ENCODE assay signal across 8 cellular contexts in genomic region chr1:2801535-2802291, GRCh38. TPM values are rescaled to one million over a fixed set of nuclear protein-coding genes. Genes with fewer than 3 reads are reported as not detected.
A peak's percentile ranks its signal among the peaks of the same experiment; 100 is the strongest.
DNase-seq lines count a peak whose midpoint lies in the region; ATAC-seq and TF ChIP-seq lines count a peak whose summit lies in the region.

TSS of gene TTC34 (minus strand) at chr1:2801693. CDS start at chr1:2800827, 866 bp downstream.

- no peaks in the 10 kb centered on the region for H3K4me1 Mint-ChIP-seq in activated T-helper 1 cell treated with anti-CD3 and anti-CD28 coated beads, Interleukin-12 subunit alpha, Interleukin-12 subunit beta, Interleukin-2, Interleukin-4 antibody, amounts not matched to agents 30 ng/mL and 10 ng/mL and 1 ng/mL, durations not matched to agents 14 hours and 24 hours and 36 hours (ENCODE audit: low read depth)

- no peaks in the 10 kb centered on the region for H3K9me3 Mint-ChIP-seq in activated T-helper 1 cell treated with anti-CD3 and anti-CD28 coated beads, Interleukin-12 subunit alpha, Interleukin-12 subunit beta, Interleukin-2, Interleukin-4 antibody, amounts not matched to agents 30 ng/mL and 10 ng/mL and 1 ng/mL, durations not matched to agents 14 hours and 24 hours and 36 hours

- no peak within 1 kb of the TSS for H3K4me3 Mint-ChIP-seq in activated T-helper 1 cell treated with anti-CD3 and anti-CD28 coated beads, Interleukin-12 subunit alpha, Interleukin-12 subunit beta, Interleukin-2, Interleukin-4 antibody, amounts not matched to agents 30 ng/mL and 10 ng/mL and 1 ng/mL, durations not matched to agents 14 hours and 24 hours and 36 hours

- no peak within 1 kb of the TSS for H3K27ac Mint-ChIP-seq in activated T-helper 1 cell treated with anti-CD3 and anti-CD28 coated beads, Interleukin-12 subunit alpha, Interleukin-12 subunit beta, Interleukin-2, Interleukin-4 antibody, amounts not matched to agents 30 ng/mL and 10 ng/mL and 1 ng/mL, durations not matched to agents 14 hours and 24 hours and 36 hours

- intact Hi-C loops in activated T-helper 1 cell treated with anti-CD3 and anti-CD28 coated beads, Interleukin-12 subunit alpha, Interleukin-12 subunit beta, Interleukin-2, Interleukin-4 antibody, amounts not matched to agents 30 ng/mL and 10 ng/mL and 1 ng/mL, durations not matched to agents 14 hours and 24 hours and 36 hours (cut with micrococcal nuclease): no loop called here

- TF ChIP-seq CTCF in GM12864 (IDR thresholded peaks at IDR 0.05; ENCODE audit: low read depth, low read length, missing control alignments): peak; percentile 50
- no peak for TF ChIP-seq CTCF in foreskin fibroblast (IDR thresholded peaks at IDR 0.05; ENCODE audit: low read depth, low read length)

- ATAC-seq in GM18870 (IDR thresholded peaks at IDR 0.05; ENCODE audit: unreplicated experiment): no peak

- no peaks in the 10 kb centered on the region for H3K27me3 Mint-ChIP-seq in activated T-helper 1 cell treated with anti-CD3 and anti-CD28 coated beads, Interleukin-12 subunit alpha, Interleukin-12 subunit beta, Interleukin-2, Interleukin-4 antibody, amounts not matched to agents 30 ng/mL and 10 ng/mL and 1 ng/mL, durations not matched to agents 14 hours and 24 hours and 36 hours (ENCODE audit: insufficient read depth)

- H3K36me3 Mint-ChIP-seq in activated T-helper 1 cell treated with anti-CD3 and anti-CD28 coated beads, Interleukin-12 subunit alpha, Interleukin-12 subunit beta, Interleukin-2, Interleukin-4 antibody, amounts not matched to agents 30 ng/mL and 10 ng/mL and 1 ng/mL, durations not matched to agents 14 hours and 24 hours and 36 hours (ENCODE audit: low read depth): no peaks in the 10 kb centered on the region

- no peak within 1 kb of the TSS for H3K4me3 ChIP-seq in GM12864 (ENCODE audit: low read depth, low read length)
- no peak within 1 kb of the TSS for H3K4me3 ChIP-seq in foreskin fibroblast (ENCODE audit: low read depth in 1 of 2, low read length in 2 of 2)

- no peak for DNase-seq in GM12864 (ENCODE audit: low read depth)
- DNase-seq in NCI-H226: peak; percentile 9
- peak; percentile 29 for DNase-seq in activated T-helper 1 cell treated with anti-CD3 and anti-CD28 coated beads, Interleukin-12 subunit alpha, Interleukin-12 subunit beta, Interleukin-2, Interleukin-4 antibody, amounts not matched to agents 30 ng/mL and 10 ng/mL and 1 ng/mL, durations not matched to agents 14 hours and 24 hours and 36 hours (ENCODE audit: low spot score)
- DNase-seq in lung microvascular endothelial cell (ENCODE audit: low read depth in 2 of 2): peak; percentile 16 to 31
- DNase-seq in foreskin fibroblast: no peak
- no peak for DNase-seq in dedifferentiated amniotic fluid mesenchymal stem cell (ENCODE audit: extremely low spot score)
- no peak for DNase-seq in NCI-H146 (lab: John Stamatoyannopoulos, UW)

RNA-seq across cellular contexts. Expression of gene TTC34, which starts in this region (rescaled TPM):
- total RNA-seq in activated T-helper 1 cell treated with anti-CD3 and anti-CD28 coated beads, Interleukin-12 subunit alpha, Interleukin-12 subunit beta, Interleukin-2, Interleukin-4 antibody, amounts not matched to agents 30 ng/mL and 10 ng/mL and 1 ng/mL, durations not matched to agents 14 hours and 24 hours and 36 hours: 1.7 and 1.8 TPM in 2 replicates
- under 0.01 TPM in 2 replicates for total RNA-seq in lung microvascular endothelial cell

Comparison
In these comparisons a context has a peak if more than half of its experiments do, and no peak if none do; other contexts are left out.
1. Peak in DNase-seq in lung microvascular endothelial cell; RNA of the gene not detected or under 1 TPM.
2. DNase-seq: peak in NCI-H226 (single experiment) and activated T-helper 1 cell treated with anti-CD3 and anti-CD28 coated beads, Interleukin-12 subunit alpha, Interleukin-12 subunit beta, Interleukin-2, Interleukin-4 antibody, amounts not matched to agents 30 ng/mL and 10 ng/mL and 1 ng/mL, durations not matched to agents 14 hours and 24 hours and 36 hours (single experiment); none in GM12864 (single experiment), foreskin fibroblast (0 of 2), dedifferentiated amniotic fluid mesenchymal stem cell (single experiment) and NCI-H146 (single experiment).